ENCODE assay signal across 1 cellular context in the genomic region with DNA sequence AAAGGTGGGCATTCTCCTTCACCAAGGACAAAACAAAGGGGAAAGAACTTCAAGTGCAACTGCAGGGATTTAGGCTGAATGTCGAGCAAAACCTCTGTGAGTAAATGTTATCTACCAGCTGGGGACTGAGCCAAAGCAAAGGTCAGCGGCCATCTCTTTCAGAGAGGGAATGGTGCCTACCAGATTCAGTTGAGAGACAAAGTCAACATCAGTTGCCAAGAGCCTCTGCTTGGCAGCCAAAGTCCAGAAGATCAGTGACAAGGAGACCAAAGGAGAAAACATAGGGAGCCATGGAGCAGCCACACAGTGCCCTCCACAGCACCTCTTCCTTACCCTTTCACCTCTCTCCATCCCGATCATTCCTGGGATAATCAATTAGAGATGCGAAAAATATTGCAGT.
TF ChIP-seq lines count a peak whose summit lies in the region.

No MANE protein-coding gene starts in this region.

TF ChIP-seq in HepG2, 621 proteins besides CTCF, POLR2A, EP300 and RAD21 (continued from another document and continues in another):
- TF ChIP-seq ZNF234 (CRISPR knock-in tag; conservative IDR thresholded peaks at IDR 0.05) (no peak), CENPX (CRISPR knock-in tag; IDR thresholded peaks at IDR 0.05) (no peak), ZNF274 (CRISPR knock-in tag; IDR thresholded peaks at IDR 0.05) (no peak), JUNB (CRISPR knock-in tag; IDR thresholded peaks at IDR 0.05; ENCODE audit: borderline replicate concordance) (no peak), MAFF (IDR thresholded peaks at IDR 0.05; ENCODE audit: low read depth, low read length) (no peak), NR2F2 (IDR thresholded peaks at IDR 0.05; ENCODE audit: borderline replicate concordance, low read depth) (peak; percentile 82), NPAS2 (CRISPR knock-in tag; IDR thresholded peaks at IDR 0.05; ENCODE audit: borderline replicate concordance) (no peak), EHMT2 (IDR thresholded peaks at IDR 0.05; ENCODE audit: borderline replicate concordance, low read depth, low read length) (peak; percentile 60; the same call in 1 of the 2 replicates), KDM3A (CRISPR knock-in tag; IDR thresholded peaks at IDR 0.05; ENCODE audit: low read depth) (0 out of 2 replicates have a peak, but pooled peaks have one; percentile 27), GATAD1 (CRISPR knock-in tag; IDR thresholded peaks at IDR 0.05) (no peak), ZNF720 (CRISPR knock-in tag; IDR thresholded peaks at IDR 0.05) (no peak), ZNF136 (CRISPR knock-in tag; IDR thresholded peaks at IDR 0.05; ENCODE audit: low read depth) (no peak), ZNF292 (CRISPR knock-in tag; IDR thresholded peaks at IDR 0.05; ENCODE audit: borderline replicate concordance, low read depth) (peak; percentile 68; the same call in 1 of the 2 replicates), ZBTB3 (CRISPR knock-in tag; IDR thresholded peaks at IDR 0.05; ENCODE audit: borderline replicate concordance, low read depth) (no peak), SALL1 (CRISPR knock-in tag; IDR thresholded peaks at IDR 0.05) (peak; percentile 68; the same call in 1 of the 2 replicates), ZFP36 (IDR thresholded peaks at IDR 0.05; ENCODE audit: borderline replicate concordance, low read depth, low read length, partially characterized antibody) (no peak), SNRNP70 (IDR thresholded peaks at IDR 0.05; ENCODE audit: low read depth, low read length) (no peak), SP140L (CRISPR knock-in tag; IDR thresholded peaks at IDR 0.05; ENCODE audit: borderline replicate concordance) (no peak), U2AF1 (optimal IDR thresholded peaks at IDR 0.05; ENCODE audit: low read depth, low read length) (no peak), ZBTB38 (CRISPR knock-in tag; IDR thresholded peaks at IDR 0.05) (no peak), TEAD2 (CRISPR knock-in tag; IDR thresholded peaks at IDR 0.05) (no peak), NR2F6 (IDR thresholded peaks at IDR 0.05) (peak; percentile 83), NR2F6 (CRISPR knock-in tag; IDR thresholded peaks at IDR 0.05) (peak; percentile 72), HMGA1 (CRISPR knock-in tag; conservative IDR thresholded peaks at IDR 0.05) (no peak), ZNF343 (CRISPR knock-in tag; IDR thresholded peaks at IDR 0.05) (no peak), ZMAT3 (CRISPR knock-in tag; conservative IDR thresholded peaks at IDR 0.05) (no peak), ZNF530 (CRISPR knock-in tag; IDR thresholded peaks at IDR 0.05; ENCODE audit: low read depth) (no peak), TOE1 (CRISPR knock-in tag; IDR thresholded peaks at IDR 0.05) (no peak), BRD4 (CRISPR knock-in tag; IDR thresholded peaks at IDR 0.05) (no peak), PITX1 (CRISPR knock-in tag; IDR thresholded peaks at IDR 0.05) (no peak)
- TF ChIP-seq, protein P1, sequence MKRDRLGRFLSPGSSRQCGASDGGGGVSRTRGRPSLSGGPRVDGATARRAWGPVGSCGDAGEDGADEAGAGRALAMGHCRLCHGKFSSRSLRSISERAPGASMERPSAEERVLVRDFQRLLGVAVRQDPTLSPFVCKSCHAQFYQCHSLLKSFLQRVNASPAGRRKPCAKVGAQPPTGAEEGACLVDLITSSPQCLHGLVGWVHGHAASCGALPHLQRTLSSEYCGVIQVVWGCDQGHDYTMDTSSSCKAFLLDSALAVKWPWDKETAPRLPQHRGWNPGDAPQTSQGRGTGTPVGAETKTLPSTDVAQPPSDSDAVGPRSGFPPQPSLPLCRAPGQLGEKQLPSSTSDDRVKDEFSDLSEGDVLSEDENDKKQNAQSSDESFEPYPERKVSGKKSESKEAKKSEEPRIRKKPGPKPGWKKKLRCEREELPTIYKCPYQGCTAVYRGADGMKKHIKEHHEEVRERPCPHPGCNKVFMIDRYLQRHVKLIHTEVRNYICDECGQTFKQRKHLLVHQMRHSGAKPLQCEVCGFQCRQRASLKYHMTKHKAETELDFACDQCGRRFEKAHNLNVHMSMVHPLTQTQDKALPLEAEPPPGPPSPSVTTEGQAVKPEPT (CRISPR knock-in tag; IDR thresholded peaks at IDR 0.05; ENCODE audit: low read depth): 0 out of 2 replicates have a peak, but pooled peaks have one; percentile 33
- TF ChIP-seq, protein P2, sequence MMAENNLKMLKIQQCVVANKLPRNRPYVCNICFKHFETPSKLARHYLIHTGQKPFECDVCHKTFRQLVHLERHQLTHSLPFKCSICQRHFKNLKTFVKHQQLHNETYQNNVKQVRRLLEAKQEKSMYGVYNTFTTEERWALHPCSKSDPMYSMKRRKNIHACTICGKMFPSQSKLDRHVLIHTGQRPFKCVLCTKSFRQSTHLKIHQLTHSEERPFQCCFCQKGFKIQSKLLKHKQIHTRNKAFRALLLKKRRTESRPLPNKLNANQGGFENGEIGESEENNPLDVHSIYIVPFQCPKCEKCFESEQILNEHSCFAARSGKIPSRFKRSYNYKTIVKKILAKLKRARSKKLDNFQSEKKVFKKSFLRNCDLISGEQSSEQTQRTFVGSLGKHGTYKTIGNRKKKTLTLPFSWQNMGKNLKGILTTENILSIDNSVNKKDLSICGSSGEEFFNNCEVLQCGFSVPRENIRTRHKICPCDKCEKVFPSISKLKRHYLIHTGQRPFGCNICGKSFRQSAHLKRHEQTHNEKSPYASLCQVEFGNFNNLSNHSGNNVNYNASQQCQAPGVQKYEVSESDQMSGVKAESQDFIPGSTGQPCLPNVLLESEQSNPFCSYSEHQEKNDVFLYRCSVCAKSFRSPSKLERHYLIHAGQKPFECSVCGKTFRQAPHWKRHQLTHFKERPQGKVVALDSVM (CRISPR knock-in tag; IDR thresholded peaks at IDR 0.05): no peak
- TF ChIP-seq, protein P3, sequence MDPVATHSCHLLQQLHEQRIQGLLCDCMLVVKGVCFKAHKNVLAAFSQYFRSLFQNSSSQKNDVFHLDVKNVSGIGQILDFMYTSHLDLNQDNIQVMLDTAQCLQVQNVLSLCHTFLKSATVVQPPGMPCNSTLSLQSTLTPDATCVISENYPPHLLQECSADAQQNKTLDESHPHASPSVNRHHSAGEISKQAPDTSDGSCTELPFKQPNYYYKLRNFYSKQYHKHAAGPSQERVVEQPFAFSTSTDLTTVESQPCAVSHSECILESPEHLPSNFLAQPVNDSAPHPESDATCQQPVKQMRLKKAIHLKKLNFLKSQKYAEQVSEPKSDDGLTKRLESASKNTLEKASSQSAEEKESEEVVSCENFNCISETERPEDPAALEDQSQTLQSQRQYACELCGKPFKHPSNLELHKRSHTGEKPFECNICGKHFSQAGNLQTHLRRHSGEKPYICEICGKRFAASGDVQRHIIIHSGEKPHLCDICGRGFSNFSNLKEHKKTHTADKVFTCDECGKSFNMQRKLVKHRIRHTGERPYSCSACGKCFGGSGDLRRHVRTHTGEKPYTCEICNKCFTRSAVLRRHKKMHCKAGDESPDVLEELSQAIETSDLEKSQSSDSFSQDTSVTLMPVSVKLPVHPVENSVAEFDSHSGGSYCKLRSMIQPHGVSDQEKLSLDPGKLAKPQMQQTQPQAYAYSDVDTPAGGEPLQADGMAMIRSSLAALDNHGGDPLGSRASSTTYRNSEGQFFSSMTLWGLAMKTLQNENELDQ (CRISPR knock-in tag; IDR thresholded peaks at IDR 0.05; ENCODE audit: borderline replicate concordance): no peak
- TF ChIP-seq, protein P4, sequence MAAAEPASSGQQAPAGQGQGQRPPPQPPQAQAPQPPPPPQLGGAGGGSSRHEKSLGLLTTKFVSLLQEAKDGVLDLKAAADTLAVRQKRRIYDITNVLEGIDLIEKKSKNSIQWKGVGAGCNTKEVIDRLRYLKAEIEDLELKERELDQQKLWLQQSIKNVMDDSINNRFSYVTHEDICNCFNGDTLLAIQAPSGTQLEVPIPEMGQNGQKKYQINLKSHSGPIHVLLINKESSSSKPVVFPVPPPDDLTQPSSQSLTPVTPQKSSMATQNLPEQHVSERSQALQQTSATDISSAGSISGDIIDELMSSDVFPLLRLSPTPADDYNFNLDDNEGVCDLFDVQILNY (CRISPR knock-in tag; conservative IDR thresholded peaks at IDR 0.05): no peak
- TF ChIP-seq, protein P5, sequence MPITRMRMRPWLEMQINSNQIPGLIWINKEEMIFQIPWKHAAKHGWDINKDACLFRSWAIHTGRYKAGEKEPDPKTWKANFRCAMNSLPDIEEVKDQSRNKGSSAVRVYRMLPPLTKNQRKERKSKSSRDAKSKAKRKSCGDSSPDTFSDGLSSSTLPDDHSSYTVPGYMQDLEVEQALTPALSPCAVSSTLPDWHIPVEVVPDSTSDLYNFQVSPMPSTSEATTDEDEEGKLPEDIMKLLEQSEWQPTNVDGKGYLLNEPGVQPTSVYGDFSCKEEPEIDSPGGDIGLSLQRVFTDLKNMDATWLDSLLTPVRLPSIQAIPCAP (CRISPR knock-in tag; IDR thresholded peaks at IDR 0.05; ENCODE audit: low read depth): no peak
- TF ChIP-seq, protein P6, sequence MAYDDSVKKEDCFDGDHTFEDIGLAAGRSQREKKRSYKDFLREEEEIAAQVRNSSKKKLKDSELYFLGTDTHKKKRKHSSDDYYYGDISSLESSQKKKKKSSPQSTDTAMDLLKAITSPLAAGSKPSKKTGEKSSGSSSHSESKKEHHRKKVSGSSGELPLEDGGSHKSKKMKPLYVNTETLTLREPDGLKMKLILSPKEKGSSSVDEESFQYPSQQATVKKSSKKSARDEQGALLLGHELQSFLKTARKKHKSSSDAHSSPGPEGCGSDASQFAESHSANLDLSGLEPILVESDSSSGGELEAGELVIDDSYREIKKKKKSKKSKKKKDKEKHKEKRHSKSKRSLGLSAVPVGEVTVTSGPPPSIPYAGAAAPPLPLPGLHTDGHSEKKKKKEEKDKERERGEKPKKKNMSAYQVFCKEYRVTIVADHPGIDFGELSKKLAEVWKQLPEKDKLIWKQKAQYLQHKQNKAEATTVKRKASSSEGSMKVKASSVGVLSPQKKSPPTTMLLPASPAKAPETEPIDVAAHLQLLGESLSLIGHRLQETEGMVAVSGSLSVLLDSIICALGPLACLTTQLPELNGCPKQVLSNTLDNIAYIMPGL (CRISPR knock-in tag; IDR thresholded peaks at IDR 0.05; ENCODE audit: borderline replicate concordance in 1 of 2, low read depth in 1 of 2): no peak
- TF ChIP-seq, protein P7, sequence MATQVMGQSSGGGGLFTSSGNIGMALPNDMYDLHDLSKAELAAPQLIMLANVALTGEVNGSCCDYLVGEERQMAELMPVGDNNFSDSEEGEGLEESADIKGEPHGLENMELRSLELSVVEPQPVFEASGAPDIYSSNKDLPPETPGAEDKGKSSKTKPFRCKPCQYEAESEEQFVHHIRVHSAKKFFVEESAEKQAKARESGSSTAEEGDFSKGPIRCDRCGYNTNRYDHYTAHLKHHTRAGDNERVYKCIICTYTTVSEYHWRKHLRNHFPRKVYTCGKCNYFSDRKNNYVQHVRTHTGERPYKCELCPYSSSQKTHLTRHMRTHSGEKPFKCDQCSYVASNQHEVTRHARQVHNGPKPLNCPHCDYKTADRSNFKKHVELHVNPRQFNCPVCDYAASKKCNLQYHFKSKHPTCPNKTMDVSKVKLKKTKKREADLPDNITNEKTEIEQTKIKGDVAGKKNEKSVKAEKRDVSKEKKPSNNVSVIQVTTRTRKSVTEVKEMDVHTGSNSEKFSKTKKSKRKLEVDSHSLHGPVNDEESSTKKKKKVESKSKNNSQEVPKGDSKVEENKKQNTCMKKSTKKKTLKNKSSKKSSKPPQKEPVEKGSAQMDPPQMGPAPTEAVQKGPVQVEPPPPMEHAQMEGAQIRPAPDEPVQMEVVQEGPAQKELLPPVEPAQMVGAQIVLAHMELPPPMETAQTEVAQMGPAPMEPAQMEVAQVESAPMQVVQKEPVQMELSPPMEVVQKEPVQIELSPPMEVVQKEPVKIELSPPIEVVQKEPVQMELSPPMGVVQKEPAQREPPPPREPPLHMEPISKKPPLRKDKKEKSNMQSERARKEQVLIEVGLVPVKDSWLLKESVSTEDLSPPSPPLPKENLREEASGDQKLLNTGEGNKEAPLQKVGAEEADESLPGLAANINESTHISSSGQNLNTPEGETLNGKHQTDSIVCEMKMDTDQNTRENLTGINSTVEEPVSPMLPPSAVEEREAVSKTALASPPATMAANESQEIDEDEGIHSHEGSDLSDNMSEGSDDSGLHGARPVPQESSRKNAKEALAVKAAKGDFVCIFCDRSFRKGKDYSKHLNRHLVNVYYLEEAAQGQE (IDR thresholded peaks at IDR 0.05; ENCODE audit: borderline replicate concordance in 1 of 2, low read depth in 1 of 2, low read length in 2 of 2): no peak
- TF ChIP-seq, protein P8, sequence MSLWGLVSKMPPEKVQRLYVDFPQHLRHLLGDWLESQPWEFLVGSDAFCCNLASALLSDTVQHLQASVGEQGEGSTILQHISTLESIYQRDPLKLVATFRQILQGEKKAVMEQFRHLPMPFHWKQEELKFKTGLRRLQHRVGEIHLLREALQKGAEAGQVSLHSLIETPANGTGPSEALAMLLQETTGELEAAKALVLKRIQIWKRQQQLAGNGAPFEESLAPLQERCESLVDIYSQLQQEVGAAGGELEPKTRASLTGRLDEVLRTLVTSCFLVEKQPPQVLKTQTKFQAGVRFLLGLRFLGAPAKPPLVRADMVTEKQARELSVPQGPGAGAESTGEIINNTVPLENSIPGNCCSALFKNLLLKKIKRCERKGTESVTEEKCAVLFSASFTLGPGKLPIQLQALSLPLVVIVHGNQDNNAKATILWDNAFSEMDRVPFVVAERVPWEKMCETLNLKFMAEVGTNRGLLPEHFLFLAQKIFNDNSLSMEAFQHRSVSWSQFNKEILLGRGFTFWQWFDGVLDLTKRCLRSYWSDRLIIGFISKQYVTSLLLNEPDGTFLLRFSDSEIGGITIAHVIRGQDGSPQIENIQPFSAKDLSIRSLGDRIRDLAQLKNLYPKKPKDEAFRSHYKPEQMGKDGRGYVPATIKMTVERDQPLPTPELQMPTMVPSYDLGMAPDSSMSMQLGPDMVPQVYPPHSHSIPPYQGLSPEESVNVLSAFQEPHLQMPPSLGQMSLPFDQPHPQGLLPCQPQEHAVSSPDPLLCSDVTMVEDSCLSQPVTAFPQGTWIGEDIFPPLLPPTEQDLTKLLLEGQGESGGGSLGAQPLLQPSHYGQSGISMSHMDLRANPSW (CRISPR knock-in tag; IDR thresholded peaks at IDR 0.05; ENCODE audit: borderline replicate concordance): no peak
- TF ChIP-seq, protein P9, sequence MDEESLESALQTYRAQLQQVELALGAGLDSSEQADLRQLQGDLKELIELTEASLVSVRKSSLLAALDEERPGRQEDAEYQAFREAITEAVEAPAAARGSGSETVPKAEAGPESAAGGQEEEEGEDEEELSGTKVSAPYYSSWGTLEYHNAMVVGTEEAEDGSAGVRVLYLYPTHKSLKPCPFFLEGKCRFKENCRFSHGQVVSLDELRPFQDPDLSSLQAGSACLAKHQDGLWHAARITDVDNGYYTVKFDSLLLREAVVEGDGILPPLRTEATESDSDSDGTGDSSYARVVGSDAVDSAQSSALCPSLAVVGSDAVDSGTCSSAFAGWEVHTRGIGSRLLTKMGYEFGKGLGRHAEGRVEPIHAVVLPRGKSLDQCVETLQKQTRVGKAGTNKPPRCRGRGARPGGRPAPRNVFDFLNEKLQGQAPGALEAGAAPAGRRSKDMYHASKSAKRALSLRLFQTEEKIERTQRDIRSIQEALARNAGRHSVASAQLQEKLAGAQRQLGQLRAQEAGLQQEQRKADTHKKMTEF (CRISPR knock-in tag; IDR thresholded peaks at IDR 0.05): no peak
- TF ChIP-seq, protein P10, sequence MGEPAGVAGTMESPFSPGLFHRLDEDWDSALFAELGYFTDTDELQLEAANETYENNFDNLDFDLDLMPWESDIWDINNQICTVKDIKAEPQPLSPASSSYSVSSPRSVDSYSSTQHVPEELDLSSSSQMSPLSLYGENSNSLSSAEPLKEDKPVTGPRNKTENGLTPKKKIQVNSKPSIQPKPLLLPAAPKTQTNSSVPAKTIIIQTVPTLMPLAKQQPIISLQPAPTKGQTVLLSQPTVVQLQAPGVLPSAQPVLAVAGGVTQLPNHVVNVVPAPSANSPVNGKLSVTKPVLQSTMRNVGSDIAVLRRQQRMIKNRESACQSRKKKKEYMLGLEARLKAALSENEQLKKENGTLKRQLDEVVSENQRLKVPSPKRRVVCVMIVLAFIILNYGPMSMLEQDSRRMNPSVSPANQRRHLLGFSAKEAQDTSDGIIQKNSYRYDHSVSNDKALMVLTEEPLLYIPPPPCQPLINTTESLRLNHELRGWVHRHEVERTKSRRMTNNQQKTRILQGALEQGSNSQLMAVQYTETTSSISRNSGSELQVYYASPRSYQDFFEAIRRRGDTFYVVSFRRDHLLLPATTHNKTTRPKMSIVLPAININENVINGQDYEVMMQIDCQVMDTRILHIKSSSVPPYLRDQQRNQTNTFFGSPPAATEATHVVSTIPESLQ (CRISPR knock-in tag; conservative IDR thresholded peaks at IDR 0.05): no peak
